Comparison of ENCODE assay signal across 2 cellular contexts in genomic region chr7:137506031-137506430, GRCh38.
TF ChIP-seq lines count a peak whose summit lies in the region.

No MANE protein-coding gene starts in this region.

TF ChIP-seq in SK-N-SH treated with all-trans-retinoic acid at 6 μM for 48 hours, 23 proteins besides CTCF, POLR2A, EP300 and RAD21 (continued from another document):
- TF ChIP-seq POU6F1 (CRISPR knock-in tag; IDR thresholded peaks at IDR 0.05; ENCODE audit: borderline replicate concordance, low read depth) = no peak
- no peak for TF ChIP-seq CSDC2 (CRISPR knock-in tag; IDR thresholded peaks at IDR 0.05)
- TF ChIP-seq BACH2 (CRISPR knock-in tag; IDR thresholded peaks at IDR 0.05; ENCODE audit: borderline replicate concordance) = no peak

TF ChIP-seq in SK-N-SH, 30 proteins besides CTCF, POLR2A, EP300 and RAD21 (continued from another document):
- TF ChIP-seq REST (IDR thresholded peaks at IDR 0.05; ENCODE audit: low read depth, low read length) (no peak), PBX3 (IDR thresholded peaks at IDR 0.05) (no peak), TAF1 (IDR thresholded peaks at IDR 0.05; ENCODE audit: borderline replicate concordance, low read depth, low read length) (no peak), FOXJ3 (CRISPR knock-in tag; IDR thresholded peaks at IDR 0.05) (no peak), ZBTB33 (IDR thresholded peaks at IDR 0.05; ENCODE audit: borderline replicate concordance, low read depth) (no peak)
